In the genomic region with DNA sequence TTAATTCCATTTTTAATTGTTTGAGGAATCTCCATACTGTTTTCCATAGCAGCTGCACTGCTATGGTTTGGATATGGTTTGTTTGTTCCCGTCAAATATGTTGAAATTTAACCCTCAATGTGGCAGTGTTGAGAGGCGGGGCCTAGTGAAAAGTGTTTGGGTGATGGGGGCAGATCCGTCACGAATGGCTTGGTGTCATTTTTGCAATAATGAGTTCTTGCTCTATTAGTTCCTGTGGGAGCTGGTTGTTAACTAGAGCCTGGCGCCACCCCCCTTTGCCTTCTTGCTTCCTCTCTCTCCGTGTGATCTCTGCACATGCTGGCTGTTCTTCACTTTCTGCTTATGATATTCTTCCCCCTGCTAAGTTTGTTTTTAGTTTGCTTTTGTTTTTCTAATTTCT, we compare ENCODE assay signal across 14 cellular contexts.
A peak's percentile ranks its signal among the peaks of the same experiment; 100 is the strongest.
DNase-seq lines count a peak whose midpoint lies in the region; ATAC-seq and TF ChIP-seq lines count a peak whose summit lies in the region.
"Had no signal": no experiment of that assay in that cellular context is flagged by ENCODE, and none has a peak within 500 bp of the region (broad histone marks: within the 10 kb centered on the region; RNA-seq: fewer than 3 reads in every experiment).

No MANE protein-coding gene starts in this region.

- no peak overlapping the region for H3K4me3 ChIP-seq in Caco-2 (ENCODE audit: low read depth, low read length)
- H3K4me3 ChIP-seq: body of pancreas, gastroesophageal sphincter, psoas muscle had no signal

- peaks cover 6% of the 10 kb centered on the region for H3K36me3 Mint-ChIP-seq in dendritic cell treated with granulocyte-macrophage colony-stimulating factor and Interleukin-4, amounts not matched to agents 40 ng/mL and 50 ng/mL, for 4 days (ENCODE audit: low read depth)
- no peaks in the 10 kb centered on the region for H3K36me3 Mint-ChIP-seq in Caco-2 (ENCODE audit: insufficient read depth, unreplicated experiment)

- no peak overlapping the region for H3K4me3 Mint-ChIP-seq in dendritic cell treated with granulocyte-macrophage colony-stimulating factor and Interleukin-4, amounts not matched to agents 40 ng/mL and 50 ng/mL, for 4 days
- H3K4me3 Mint-ChIP-seq in Caco-2 (ENCODE audit: unreplicated experiment) = no peak overlapping the region
- H3K4me3 Mint-ChIP-seq: stimulated activated naive CD8-positive, alpha-beta T cell treated with anti-CD3 and anti-CD28 coated beads, Interleukin-15, Interleukin-2, amounts not matched to agents 100 ng/mL and 50 ng/mL, for 24 hours had no signal

- no peaks in the 10 kb centered on the region for H3K27me3 ChIP-seq in Caco-2 (replicated peaks; ENCODE audit: control insufficient read depth, insufficient read depth, low read length)
- H3K27me3 ChIP-seq: body of pancreas, gastroesophageal sphincter had no signal

- ATAC-seq in GM18867 (IDR thresholded peaks at IDR 0.05; ENCODE audit: unreplicated experiment) = no peak
- ATAC-seq: body of pancreas, gastroesophageal sphincter, psoas muscle had no signal

- H3K36me3 ChIP-seq in Caco-2 (ENCODE audit: control insufficient read depth, insufficient read depth, low read length) = no peaks in the 10 kb centered on the region
- H3K36me3 ChIP-seq: gastroesophageal sphincter had no signal

- peaks cover 9% of the 10 kb centered on the region for H3K9me3 ChIP-seq in Caco-2

- intact Hi-C loops in dendritic cell treated with granulocyte-macrophage colony-stimulating factor and Interleukin-4, amounts not matched to agents 40 ng/mL and 50 ng/mL, for 4 days (cut with micrococcal nuclease) = no loop called here
- intact Hi-C loops in Caco-2 (cut with micrococcal nuclease; ENCODE audit: unreplicated experiment) = no loop called here

- H3K4me1 ChIP-seq in Caco-2 = no peaks in the 10 kb centered on the region
- H3K4me1 ChIP-seq: body of pancreas, gastroesophageal sphincter, psoas muscle had no signal

- CTCF ChIA-PET in Caco-2 (lab: Charles Lee) = no interaction called here

- BruUV-seq in Caco-2 (replicated peaks; lab: Mats Ljungman, UMichigan) = no TSS peak

- TF ChIP-seq CTCF in Caco-2 (IDR thresholded peaks at IDR 0.05; ENCODE audit: insufficient read depth in 1 of 2, low read depth in 1 of 2, low read length in 1 of 2, severe bottlenecking in 1 of 2, unreplicated experiment in 1 of 2) = no peak

- H3K27me3 Mint-ChIP-seq in dendritic cell treated with granulocyte-macrophage colony-stimulating factor and Interleukin-4, amounts not matched to agents 40 ng/mL and 50 ng/mL, for 4 days = no peaks in the 10 kb centered on the region
- peaks cover 18% of the 10 kb centered on the region for H3K27me3 Mint-ChIP-seq in Caco-2 (ENCODE audit: insufficient read depth, unreplicated experiment)
- H3K27me3 Mint-ChIP-seq: stimulated activated naive CD8-positive, alpha-beta T cell treated with anti-CD3 and anti-CD28 coated beads, Interleukin-15, Interleukin-2, amounts not matched to agents 100 ng/mL and 50 ng/mL, for 24 hours had no signal

- peaks cover 10% of the 10 kb centered on the region for H3K4me1 Mint-ChIP-seq in dendritic cell treated with granulocyte-macrophage colony-stimulating factor and Interleukin-4, amounts not matched to agents 40 ng/mL and 50 ng/mL, for 4 days (ENCODE audit: low read depth)
- H3K4me1 Mint-ChIP-seq in Caco-2 (ENCODE audit: low read depth, unreplicated experiment) = no peaks in the 10 kb centered on the region

- POLR2A ChIA-PET in Caco-2 (lab: Charles Lee) = no interaction called here

- H3K9me3 Mint-ChIP-seq in dendritic cell treated with granulocyte-macrophage colony-stimulating factor and Interleukin-4, amounts not matched to agents 40 ng/mL and 50 ng/mL, for 4 days = peaks cover 26% of the 10 kb centered on the region
- peaks cover 10% of the 10 kb centered on the region for H3K9me3 Mint-ChIP-seq in Caco-2 (ENCODE audit: unreplicated experiment)

- H3K27ac Mint-ChIP-seq in dendritic cell treated with granulocyte-macrophage colony-stimulating factor and Interleukin-4, amounts not matched to agents 40 ng/mL and 50 ng/mL, for 4 days = peak overlapping the region; percentile 3
- H3K27ac Mint-ChIP-seq in Caco-2 (ENCODE audit: unreplicated experiment) = no peak overlapping the region
- H3K27ac Mint-ChIP-seq: stimulated activated naive CD8-positive, alpha-beta T cell treated with anti-CD3 and anti-CD28 coated beads, Interleukin-15, Interleukin-2, amounts not matched to agents 100 ng/mL and 50 ng/mL, for 24 hours had no signal

- DNase-seq in CD1c-positive myeloid dendritic cell (ENCODE audit: extremely low spot score) (peak; percentile 32), NAMALWA (ENCODE audit: low spot score) (peak; percentile 45), NCI-H69 (lab: John Stamatoyannopoulos, UW) (peak; percentile 95), NCI-H345 treated with DMSO at 0.1 percent for 48 hours (lab: John Stamatoyannopoulos, UW; ENCODE audit: unreplicated experiment) (no peak), Caco-2 (no peak)
- no peak for DNase-seq in activated naive CD4-positive, alpha-beta T cell (lab: John Stamatoyannopoulos, UW)
- DNase-seq: activated T-cell treated with anti-CD3 and anti-CD28 coated beads, Interleukin-2, amount 50 U/mL, for 1 hour; body of pancreas; psoas muscle; stimulated activated CD4-positive, alpha-beta T cell treated with anti-CD3 and anti-CD28 coated beads, Interleukin-2, amount 100 ng/mL, for 48 hours had no signal

Comparison
In these comparisons a context has a peak if more than half of its experiments do, and no peak if none do; other contexts are left out.
1. DNase-seq: peak in CD1c-positive myeloid dendritic cell (single experiment), NAMALWA (single experiment) and NCI-H69 (single experiment); none in NCI-H345 treated with DMSO at 0.1 percent for 48 hours (single experiment), Caco-2 (0 of 2) and activated naive CD4-positive, alpha-beta T cell (0 of 4).